ENCODE assay signal across 13 cellular contexts in genomic region chr6:158032354-158032733, GRCh38. TPM values are rescaled to one million over a fixed set of nuclear protein-coding genes. Genes with fewer than 3 reads are reported as not detected.
DNase-seq lines count a peak whose midpoint lies in the region; ATAC-seq and TF ChIP-seq lines count a peak whose summit lies in the region.
"Had no signal": no experiment of that assay in that cellular context is flagged by ENCODE, and none has a peak within 500 bp of the region (broad histone marks: within the 10 kb centered on the region; RNA-seq: fewer than 3 reads in every experiment).

No MANE protein-coding gene starts in this region.

- ATAC-seq in Panc1 (no peak), GM18909 (IDR thresholded peaks at IDR 0.05; ENCODE audit: poor library complexity, unreplicated experiment) (no peak)

- TF ChIP-seq CTCF in Panc1 (IDR thresholded peaks at IDR 0.05) (no peak), brain microvascular endothelial cell (IDR thresholded peaks at IDR 0.05; ENCODE audit: low read depth, low read length, missing control alignments) (no peak)

- POLR2A ChIA-PET in Panc1 (lab: Charles Lee): no interaction called here

- H3K36me3 ChIP-seq in Panc1 (ENCODE audit: control insufficient read depth, insufficient read depth, low read length): 0 out of 2 replicates have a peak, but pooled peaks cover 3% of the 10 kb centered on the region
- H3K36me3 ChIP-seq in brain microvascular endothelial cell (replicated peaks): peaks cover 61% of the 10 kb centered on the region

- no peaks in the 10 kb centered on the region for H3K9me3 ChIP-seq in Panc1 (ENCODE audit: control insufficient read depth, insufficient read depth, low read depth, low read length)
- H3K9me3 ChIP-seq: Caco-2 had no signal

- H3K27me3 ChIP-seq in Panc1 (ENCODE audit: control insufficient read depth, insufficient read depth, low read length): no peaks in the 10 kb centered on the region
- no peaks in the 10 kb centered on the region for H3K27me3 ChIP-seq in brain microvascular endothelial cell (replicated peaks)
- H3K27me3 ChIP-seq in layer of hippocampus (ENCODE audit: control insufficient read depth, insufficient read depth, low read length): no peaks in the 10 kb centered on the region

- BruUV-seq in Panc1 (replicated peaks; lab: Mats Ljungman, UMichigan): no TSS peak

- DNase-seq in Panc1 (ENCODE audit: low read depth, low spot score): no peak
- no peak for DNase-seq in brain microvascular endothelial cell
- no peak for DNase-seq in substantia nigra (lab: John Stamatoyannopoulos, UW)
- DNase-seq in activated effector memory CD4-positive, alpha-beta T cell treated with anti-CD3 and anti-CD28 coated beads, Interleukin-2, amount 50 U/mL, for 16 hours: no peak
- no peak for DNase-seq in A172 (ENCODE audit: low spot score)
- DNase-seq: Caco-2, KG1, NCI-H1694, NCI-H774 had no signal

- peak overlapping the region; percentile 83 for H3K27ac ChIP-seq in Panc1 (ENCODE audit: low read length)
- H3K27ac ChIP-seq in brain microvascular endothelial cell: peak overlapping the region; percentile 96
- H3K27ac ChIP-seq in layer of hippocampus (ENCODE audit: low read depth, low read length): peak overlapping the region; percentile 76
- H3K27ac ChIP-seq in substantia nigra (ENCODE audit: low read depth, low read length, poor library complexity, severe bottlenecking): peak overlapping the region; percentile 81
- H3K27ac ChIP-seq: epithelial cell of prostate, SK-N-MC had no signal

- H3K4me1 ChIP-seq in Panc1 (ENCODE audit: control insufficient read depth, insufficient read depth, low read length): peaks cover 51% of the 10 kb centered on the region

- CTCF ChIA-PET in Panc1 (lab: Charles Lee): no interaction called here

- intact Hi-C loops in Panc1 (cut with micrococcal nuclease; ENCODE audit: unreplicated experiment): no loop called here

- in situ Hi-C loops in Panc1 (cut with HindIII; ENCODE audit: low pct_unique_long_range_greater_than_20kb, low sequenced_read_pairs) (loop anchor here (5.0 kb wide), 1 partner anchor 60 kb away; no protein-coding TSS in a partner anchor), brain microvascular endothelial cell (cut with HindIII; ENCODE audit: low pct_ligation_motif_present, low sequenced_read_pairs) (no loop called here)

- no peak overlapping the region for H3K4me3 ChIP-seq in Panc1 (ENCODE audit: low read depth in 2 of 2, low read length in 2 of 2)
- H3K4me3 ChIP-seq in brain microvascular endothelial cell (ENCODE audit: low read depth, low read length): no peak overlapping the region
- H3K4me3 ChIP-seq: SK-N-MC had no signal

RNA-seq across cellular contexts. Expression of gene SYNJ2, which starts 50.7 kb away (rescaled TPM):
- 70.0 TPM for total RNA-seq in Panc1 (2021; ENCODE audit: unreplicated experiment)
- polyA plus RNA-seq in Panc1 (2012; ENCODE audit: insufficient read length): 38.7 TPM
- total RNA-seq in A172 (2014; rRNA removed; shearing (Covaris generic)): 34.0 and 53.7 TPM in 2 replicates
